ENCODE assay signal across 38 cellular contexts in the genomic region with DNA sequence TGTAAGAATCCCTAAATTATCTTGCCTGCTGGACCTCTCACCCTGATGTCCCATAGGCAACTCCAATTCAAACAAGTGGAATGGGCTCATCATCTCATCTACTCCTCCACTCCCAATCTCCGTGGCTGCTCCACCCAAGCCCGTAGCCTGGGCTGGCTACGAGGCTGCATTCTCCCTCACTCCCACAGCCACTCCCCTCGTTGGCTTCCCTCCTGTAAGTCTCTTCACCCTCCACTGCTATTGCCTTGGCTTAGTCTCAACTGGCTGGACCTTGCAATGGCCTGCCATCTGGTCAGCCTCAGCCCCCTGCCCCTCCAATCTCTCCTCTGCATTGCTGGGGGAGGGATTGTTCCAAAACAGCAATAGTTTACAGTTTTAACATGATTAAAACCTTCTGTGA. TPM values are rescaled to one million over a fixed set of nuclear protein-coding genes. Genes with fewer than 3 reads are reported as not detected.
"Had no signal": no experiment of that assay in that cellular context is flagged by ENCODE, and none has a peak within 500 bp of the region (broad histone marks: within the 10 kb centered on the region; RNA-seq: fewer than 3 reads in every experiment).

No MANE protein-coding gene starts in this region.

- H3K9me3 ChIP-seq: adrenal gland, body of pancreas, breast epithelium, Peyer's patch, SJSA1, SK-N-SH had no signal

- H3K4me3 Mint-ChIP-seq: activated CD4-positive, alpha-beta T cell treated with anti-CD3 and anti-CD28 coated beads for 36 hours; activated CD4-positive, alpha-beta T cell treated with anti-CD3 and anti-CD28 coated beads, Interleukin-2, amount 10 ng/mL, durations not matched to agents 7 days and 5 days; activated CD8-positive, alpha-beta T cell treated with anti-CD3 and anti-CD28 coated beads, Interleukin-2, amount 10 ng/mL, durations not matched to agents 7 days and 5 days; activated naive CD4-positive, alpha-beta T cell treated with anti-CD3 and anti-CD28 coated beads, Interleukin-2, amount 50 U/mL, for 24 hours; activated naive CD8-positive, alpha-beta T cell treated with anti-CD3 and anti-CD28 coated beads, Interleukin-2, amount 10 ng/mL, durations not matched to agents 7 days and 5 days; activated T-cell treated with anti-CD3 and anti-CD28 coated beads, Interleukin-2, amount 50 U/mL, for 24 hours; T-helper 1 cell treated with Interleukin-12 subunit alpha and Interleukin-12 subunit beta and Interleukin-4 antibody, amounts not matched to agents 30 μg/mL and 1 μg/mL, for 36 hours; T-helper 2 cell treated with Interferon-gamma antibody and Interleukin-4, amounts not matched to agents 5 μg/mL and 100 μg/mL, for 36 hours; WTC11 had no signal

- H3K27me3 ChIP-seq: adrenal gland, body of pancreas, breast epithelium, Peyer's patch, SJSA1 had no signal

- H3K27ac ChIP-seq: adrenal gland, body of pancreas, breast epithelium, Peyer's patch, SJSA1 had no signal

- H3K27ac Mint-ChIP-seq: activated CD4-positive, alpha-beta T cell treated with anti-CD3 and anti-CD28 coated beads for 36 hours; activated CD4-positive, alpha-beta T cell treated with anti-CD3 and anti-CD28 coated beads, Interleukin-2, amount 10 ng/mL, durations not matched to agents 7 days and 5 days; activated CD8-positive, alpha-beta T cell treated with anti-CD3 and anti-CD28 coated beads, Interleukin-2, amount 10 ng/mL, durations not matched to agents 7 days and 5 days; activated naive CD4-positive, alpha-beta T cell treated with anti-CD3 and anti-CD28 coated beads, Interleukin-2, amount 50 U/mL, for 24 hours; activated naive CD8-positive, alpha-beta T cell treated with anti-CD3 and anti-CD28 coated beads, Interleukin-2, amount 10 ng/mL, durations not matched to agents 7 days and 5 days; activated T-cell treated with anti-CD3 and anti-CD28 coated beads, Interleukin-2, amount 50 U/mL, for 24 hours; activated T-helper 2 cell treated with anti-CD3 and anti-CD28 coated beads, Interferon-gamma antibody, Interleukin-2, Interleukin-4, amounts not matched to agents 10 μg/mL and 5 μg/mL and 100 μg/mL, durations not matched to agents 14 hours and 24 hours and 36 hours; T-helper 1 cell treated with Interleukin-12 subunit alpha and Interleukin-12 subunit beta and Interleukin-4 antibody, amounts not matched to agents 30 μg/mL and 1 μg/mL, for 36 hours; T-helper 2 cell treated with Interferon-gamma antibody and Interleukin-4, amounts not matched to agents 5 μg/mL and 100 μg/mL, for 36 hours; WTC11 had no signal

- H3K4me2 ChIP-seq: SK-N-SH had no signal

- H3K36me3 ChIP-seq: adrenal gland, breast epithelium, Peyer's patch, SJSA1 had no signal

- H3K4me3 ChIP-seq: adrenal gland, body of pancreas, breast epithelium, Peyer's patch, SJSA1 had no signal

- H3K4me1 Mint-ChIP-seq: activated CD4-positive, alpha-beta T cell treated with anti-CD3 and anti-CD28 coated beads for 36 hours; activated CD4-positive, alpha-beta T cell treated with anti-CD3 and anti-CD28 coated beads, Interleukin-2, amount 10 ng/mL, durations not matched to agents 7 days and 5 days; activated naive CD4-positive, alpha-beta T cell treated with anti-CD3 and anti-CD28 coated beads, Interleukin-2, amount 50 U/mL, for 24 hours; activated naive CD8-positive, alpha-beta T cell treated with anti-CD3 and anti-CD28 coated beads, Interleukin-2, amount 10 ng/mL, durations not matched to agents 7 days and 5 days; WTC11 had no signal

- H3K36me3 Mint-ChIP-seq: activated naive CD4-positive, alpha-beta T cell treated with anti-CD3 and anti-CD28 coated beads, Interleukin-2, amount 50 U/mL, for 24 hours; activated naive CD8-positive, alpha-beta T cell treated with anti-CD3 and anti-CD28 coated beads, Interleukin-2, amount 10 ng/mL, durations not matched to agents 7 days and 5 days; WTC11 had no signal

- DNase-seq: activated CD4-positive, alpha-beta T cell treated with anti-CD3 and anti-CD28 coated beads for 36 hours; activated CD4-positive, alpha-beta T cell treated with anti-CD3 and anti-CD28 coated beads, Interleukin-2, amount 10 ng/mL, durations not matched to agents 7 days and 5 days; activated CD4-positive, alpha-beta T cell treated with anti-CD3 and anti-CD28 coated beads, Interleukin-2, amount 50 U/mL, for 48 hours; activated CD8-positive, alpha-beta T cell treated with anti-CD3 and anti-CD28 coated beads, Interleukin-2, amount 10 ng/mL, durations not matched to agents 7 days and 5 days; activated gamma-delta T cell; activated naive CD4-positive, alpha-beta T cell treated with Interleukin-2 at 50 U/mL for 16 hours; activated naive CD8-positive, alpha-beta T cell treated with anti-CD3 and anti-CD28 coated beads, Interleukin-2, amount 10 ng/mL, durations not matched to agents 7 days and 5 days; activated T-cell treated with anti-CD3 and anti-CD28 coated beads, Interleukin-2, amount 50 U/mL, for 24 hours; adrenal gland; body of pancreas; caudate nucleus; cerebellar nuclear complex; MM.1S; MV-4-11; NCI-H1092 treated with DMSO at 0.1 percent for 48 hours; NCI-H1417; NCI-H146; NCI-H187; NCI-H2029 treated with DMSO at 0.1 percent for 48 hours; NCI-H2107; NCI-H2171; NCI-H510A; NCI-H526; NCI-H748 treated with DMSO at 0.1 percent for 48 hours; NK-92 treated with Interleukin-12 subunit alpha and Interleukin-12 subunit beta, amount 100 ng/mL, for 24 hours; PC-3; Peyer's patch; RPMI8226; SHP77 treated with DMSO at 0.1 percent for 48 hours; SK-N-SH had no signal

- H3K9ac ChIP-seq: SK-N-SH had no signal

- H3K9me3 Mint-ChIP-seq: activated CD4-positive, alpha-beta T cell treated with anti-CD3 and anti-CD28 coated beads, Interleukin-2, amount 10 ng/mL, durations not matched to agents 7 days and 5 days; activated naive CD4-positive, alpha-beta T cell treated with anti-CD3 and anti-CD28 coated beads, Interleukin-2, amount 50 U/mL, for 24 hours; activated T-cell treated with anti-CD3 and anti-CD28 coated beads, Interleukin-2, amount 50 U/mL, for 24 hours; activated T-helper 2 cell treated with anti-CD3 and anti-CD28 coated beads, Interferon-gamma antibody, Interleukin-2, Interleukin-4, amounts not matched to agents 10 μg/mL and 5 μg/mL and 100 μg/mL, durations not matched to agents 14 hours and 24 hours and 36 hours; T-helper 1 cell treated with Interleukin-12 subunit alpha and Interleukin-12 subunit beta and Interleukin-4 antibody, amounts not matched to agents 30 μg/mL and 1 μg/mL, for 36 hours; T-helper 2 cell treated with Interferon-gamma antibody and Interleukin-4, amounts not matched to agents 5 μg/mL and 100 μg/mL, for 36 hours had no signal

- H3K4me1 ChIP-seq: adrenal gland, body of pancreas, breast epithelium, SJSA1 had no signal

- ATAC-seq: activated CD4-positive, alpha-beta T cell treated with anti-CD3 and anti-CD28 coated beads for 36 hours; activated CD4-positive, CD25-positive, alpha-beta regulatory T cell treated with anti-CD3 and anti-CD28 coated beads, Interleukin-2, amount 50 U/mL, for 24 hours; activated CD8-positive, alpha-beta T cell treated with anti-CD3 and anti-CD28 coated beads, Interleukin-2, amount 10 ng/mL, durations not matched to agents 7 days and 5 days; body of pancreas; PC-3; WTC11 had no signal

RNA-seq across cellular contexts. Expression of a gene that starts 44.4 kb away (rescaled TPM):
- polyA plus RNA-seq: SK-N-SH had no signal
